18 cellular contexts compared by ENCODE assay signal in genomic region chr2:81650048-81650971, GRCh38.
A peak's percentile ranks its signal among the peaks of the same experiment; 100 is the strongest.
DNase-seq lines count a peak whose midpoint lies in the region; ATAC-seq and TF ChIP-seq lines count a peak whose summit lies in the region.
"Had no signal": no experiment of that assay in that cellular context is flagged by ENCODE, and none has a peak within 500 bp of the region (broad histone marks: within the 10 kb centered on the region; RNA-seq: fewer than 3 reads in every experiment).

No MANE protein-coding gene starts in this region.

- peaks cover 17 to 37% of the 10 kb centered on the region in 2 experiments for H3K4me1 ChIP-seq in HCT116 (ENCODE audit: control insufficient read depth in 1 of 2, insufficient read depth in 2 of 2, low read length in 2 of 2)
- no peaks in the 10 kb centered on the region for H3K4me1 ChIP-seq in Panc1 (ENCODE audit: control insufficient read depth, insufficient read depth, low read length)

- H3K27ac ChIP-seq in C4-2B (no peak overlapping the region), HCT116 (ENCODE audit: low read depth, low read length) (peak overlapping the region; percentile 76), Panc1 (ENCODE audit: low read length) (no peak overlapping the region)
- H3K27ac ChIP-seq: SK-N-MC had no signal

- peak overlapping the region; percentile 22 for H3K9ac ChIP-seq in HCT116 (ENCODE audit: low read length)

- no peak for TF ChIP-seq POLR2A in HCT116 (IDR thresholded peaks at IDR 0.05; ENCODE audit: borderline replicate concordance, extremely low read depth, insufficient read depth, insufficient read length)

- no peaks in the 10 kb centered on the region for H3K79me2 ChIP-seq in HCT116 (ENCODE audit: insufficient read depth, low read length)

- RAD21 ChIA-PET in HCT116 (lab: Charles Lee; ENCODE audit: low non-redundant PET in 1 of 2, low total read pairs in 2 of 2, uncharacterized antibody in 2 of 2, unreplicated experiment in 2 of 2), result no interaction called here

- H3K36me3 ChIP-seq in HCT116 (ENCODE audit: control insufficient read depth in 1 of 2, insufficient read depth in 2 of 2, low read length in 2 of 2) (peaks cover 0 to 10% of the 10 kb centered on the region in 2 experiments; a peak in 1 of 4 replicates), Panc1 (ENCODE audit: control insufficient read depth, insufficient read depth, low read length) (no peaks in the 10 kb centered on the region)

- DNase-seq in HCT116 (ENCODE audit: low read depth, low spot score) (peak; percentile 79), Panc1 (ENCODE audit: low read depth, low spot score) (peak; percentile 30), fibroblast of villous mesenchyme (ENCODE audit: low read depth) (peak; percentile 1), nephron progenitor cell (no peak), cerebellar cortex (ENCODE audit: low spot score) (no peak), nucleus accumbens (lab: John Stamatoyannopoulos, UW) (no peak), NCI-H2081 (lab: John Stamatoyannopoulos, UW) (no peak)
- DNase-seq: activated CD4-positive, alpha-beta T cell treated with anti-CD3 and anti-CD28 coated beads for 36 hours; erythroblast; Karpas-422; NCI-H345; posterior cingulate gyrus had no signal

- in situ Hi-C loops in Panc1 (cut with HindIII; ENCODE audit: low pct_unique_long_range_greater_than_20kb, low sequenced_read_pairs), result no loop called here

- H3K27me3 ChIP-seq in HCT116 (ENCODE audit: insufficient read depth, low read length) (no peaks in the 10 kb centered on the region), Panc1 (ENCODE audit: control insufficient read depth, insufficient read depth, low read length) (no peaks in the 10 kb centered on the region)

- no peak overlapping the region for H3K4me3 Mint-ChIP-seq in nephron progenitor cell
- H3K4me3 Mint-ChIP-seq: activated CD4-positive, alpha-beta T cell treated with anti-CD3 and anti-CD28 coated beads for 36 hours; brain; CD14-positive monocyte; stimulated activated naive CD8-positive, alpha-beta T cell treated with anti-CD3 and anti-CD28 coated beads, Interleukin-15, Interleukin-2, amounts not matched to agents 100 ng/mL and 50 ng/mL, for 24 hours had no signal

- ATAC-seq in HCT116, result peak; percentile 88
- ATAC-seq in Panc1, result no peak
- ATAC-seq: activated CD4-positive, alpha-beta T cell treated with anti-CD3 and anti-CD28 coated beads for 36 hours had no signal

- peak overlapping the region; percentile 61 for H3K4me2 ChIP-seq in HCT116 (ENCODE audit: low read length)

- no peaks in the 10 kb centered on the region for H3K36me3 Mint-ChIP-seq in nephron progenitor cell (ENCODE audit: low read depth)
- H3K36me3 Mint-ChIP-seq: brain, CD14-positive monocyte had no signal

- CTCF ChIA-PET in HCT116 (lab: Charles Lee), result no interaction called here
- CTCF ChIA-PET in Panc1 (lab: Charles Lee), result no interaction called here

- H3K9me3 ChIP-seq in HCT116 (ENCODE audit: control insufficient read depth in 1 of 2, insufficient read depth in 1 of 2, low read depth in 1 of 2, low read length in 2 of 2) (peaks cover 0 to 6% of the 10 kb centered on the region in 2 experiments; a peak in 1 of 4 replicates), Panc1 (ENCODE audit: control insufficient read depth, insufficient read depth, low read depth, low read length) (no peaks in the 10 kb centered on the region)

- H3K4me3 ChIP-seq in HCT116 (replicated peaks in 1 of 2; ENCODE audit: low read depth in 1 of 2, low read length in 2 of 2) (no peak overlapping the region), Panc1 (ENCODE audit: low read depth in 2 of 2, low read length in 2 of 2) (no peak overlapping the region), fibroblast of villous mesenchyme (ENCODE audit: low read depth, low read length) (no peak overlapping the region)
- H3K4me3 ChIP-seq: SK-N-MC had no signal

- intact Hi-C loops in HCT116 (cut with micrococcal nuclease), result loop anchor here (1.0 kb wide), 1 partner anchor 8 kb away; no protein-coding TSS in a partner anchor
- intact Hi-C loops in Panc1 (cut with micrococcal nuclease; ENCODE audit: unreplicated experiment), result no loop called here

- peak overlapping the region; percentile 54 for H2AFZ ChIP-seq in HCT116 (ENCODE audit: low read depth, low read length, poor library complexity, severe bottlenecking)

- no peaks in the 10 kb centered on the region for H3K27me3 Mint-ChIP-seq in nephron progenitor cell (ENCODE audit: low read depth, poor library complexity)
- H3K27me3 Mint-ChIP-seq: activated CD4-positive, alpha-beta T cell treated with anti-CD3 and anti-CD28 coated beads for 36 hours; stimulated activated naive CD8-positive, alpha-beta T cell treated with anti-CD3 and anti-CD28 coated beads, Interleukin-15, Interleukin-2, amounts not matched to agents 100 ng/mL and 50 ng/mL, for 24 hours had no signal

- BruUV-seq in HCT116 (replicated peaks; lab: Mats Ljungman, UMichigan) (no TSS peak), Panc1 (replicated peaks; lab: Mats Ljungman, UMichigan) (no TSS peak)

- no peaks in the 10 kb centered on the region for H3K9me3 Mint-ChIP-seq in nephron progenitor cell

- TF ChIP-seq CTCF in C4-2B (conservative IDR thresholded peaks at IDR 0.05), result peak; percentile 53
- TF ChIP-seq CTCF in HCT116 (IDR thresholded peaks at IDR 0.05 in 2 of 3, conservative IDR thresholded peaks at IDR 0.05 in 1 of 3; ENCODE audit: borderline replicate concordance in 1 of 3, insufficient read depth in 1 of 3, low read depth in 2 of 3, low read length in 2 of 3), result peak in 2 of 3 experiments; percentile 53 to 63; a peak in 4 of 6 replicates
- TF ChIP-seq CTCF in Panc1 (IDR thresholded peaks at IDR 0.05), result peak; percentile 17; the same call in 1 of the 2 replicates
- TF ChIP-seq CTCF in fibroblast of villous mesenchyme (IDR thresholded peaks at IDR 0.05; ENCODE audit: insufficient read depth, low read depth, low read length), result no peak
- no peak for TF ChIP-seq CTCF in nephron progenitor cell (IDR thresholded peaks at IDR 0.05)

- H3K27ac Mint-ChIP-seq in nephron progenitor cell, result no peak overlapping the region
- H3K27ac Mint-ChIP-seq: activated CD4-positive, alpha-beta T cell treated with anti-CD3 and anti-CD28 coated beads for 36 hours; activated T-helper 2 cell treated with anti-CD3 and anti-CD28 coated beads, Interferon-gamma antibody, Interleukin-2, Interleukin-4, amounts not matched to agents 10 μg/mL and 5 μg/mL and 100 μg/mL, durations not matched to agents 14 hours and 24 hours and 36 hours; brain; CD14-positive monocyte; stimulated activated naive CD8-positive, alpha-beta T cell treated with anti-CD3 and anti-CD28 coated beads, Interleukin-15, Interleukin-2, amounts not matched to agents 100 ng/mL and 50 ng/mL, for 24 hours had no signal

- TF ChIP-seq RAD21 in HCT116 (IDR thresholded peaks at IDR 0.05; ENCODE audit: low read depth), result peak; percentile 19; the same call in 1 of the 2 replicates

- H4K20me1 ChIP-seq in HCT116 (ENCODE audit: insufficient read depth), result no peaks in the 10 kb centered on the region

- H3K4me1 Mint-ChIP-seq in nephron progenitor cell, result peaks cover 16% of the 10 kb centered on the region
- H3K4me1 Mint-ChIP-seq: activated CD4-positive, alpha-beta T cell treated with anti-CD3 and anti-CD28 coated beads for 36 hours; brain had no signal

- H3K9me2 ChIP-seq in HCT116 (ENCODE audit: insufficient read depth), result no peaks in the 10 kb centered on the region

- POLR2A ChIA-PET in HCT116 (lab: Charles Lee), result no interaction called here
- POLR2A ChIA-PET in Panc1 (lab: Charles Lee), result no interaction called here

TF ChIP-seq in HCT116, 20 proteins besides CTCF, POLR2A, EP300 and RAD21 (continues in another document):
- no peak for TF ChIP-seq SIN3A (IDR thresholded peaks at IDR 0.05; ENCODE audit: low read depth)
- peak; percentile 89 for TF ChIP-seq JUND (IDR thresholded peaks at IDR 0.05)
- peak; percentile 86 for TF ChIP-seq SP1 (IDR thresholded peaks at IDR 0.05; ENCODE audit: low read depth)
- peak; percentile 81 for TF ChIP-seq MAX (IDR thresholded peaks at IDR 0.05)
- TF ChIP-seq REST (IDR thresholded peaks at IDR 0.05; ENCODE audit: low read depth), result no peak
- peak; percentile 49; the same call in 1 of the 2 replicates for TF ChIP-seq CBX3 (IDR thresholded peaks at IDR 0.05; ENCODE audit: low read depth)
- TF ChIP-seq SRF (IDR thresholded peaks at IDR 0.05; ENCODE audit: low read depth), result peak; percentile 67; the same call in 1 of the 2 replicates
- no peak for TF ChIP-seq ATF3 (IDR thresholded peaks at IDR 0.05)
- TF ChIP-seq CEBPB (IDR thresholded peaks at IDR 0.05; ENCODE audit: low read depth), result 0 out of 2 replicates have a peak, but pooled peaks have one; percentile 47

Comparison
In these comparisons a context has a peak if more than half of its experiments do, and no peak if none do; other contexts are left out.
1. CTCF ChIP-seq: peak in C4-2B (single experiment), HCT116 (2 of 3) and Panc1 (single experiment); none in fibroblast of villous mesenchyme (single experiment) and nephron progenitor cell (single experiment).
2. DNase-seq: peak in HCT116 (single experiment), Panc1 (single experiment) and fibroblast of villous mesenchyme (single experiment); none in nephron progenitor cell (single experiment), cerebellar cortex (single experiment), nucleus accumbens (0 of 56) and NCI-H2081 (0 of 2).